In the genomic region with DNA sequence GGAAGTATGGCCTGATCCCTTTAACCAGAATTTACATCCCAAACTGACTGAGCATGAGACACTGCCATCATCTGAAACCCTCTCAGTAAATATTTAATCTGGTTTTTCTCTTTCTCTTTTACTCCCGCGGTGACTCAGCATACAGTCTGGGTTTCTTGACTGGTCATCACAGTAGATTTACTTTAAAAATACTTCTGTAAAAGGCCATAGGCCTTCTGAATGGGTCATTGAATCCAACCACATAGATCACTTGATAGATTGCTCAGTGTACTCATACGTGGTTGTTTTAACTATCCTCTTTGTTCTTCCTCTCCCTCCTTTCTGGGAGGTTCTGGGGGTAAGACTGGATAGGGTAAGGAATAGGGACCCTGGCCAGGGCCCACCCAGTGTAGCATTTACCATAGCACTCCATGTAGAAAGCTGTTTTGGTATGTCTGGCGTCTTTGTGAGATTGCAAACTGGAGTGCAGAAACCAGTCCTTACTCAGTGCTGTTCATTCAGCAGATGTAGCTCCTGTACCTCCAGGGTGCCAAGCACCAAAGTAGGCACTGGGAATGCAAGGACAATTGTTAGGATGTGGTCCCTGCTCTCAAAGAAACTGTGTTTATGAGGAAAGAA, we compare ENCODE assay signal across 8 cellular contexts.
DNase-seq lines count a peak whose midpoint lies in the region; ATAC-seq lines count a peak whose summit lies in the region.

No MANE protein-coding gene starts in this region.

- no peak overlapping the region for H2AFZ ChIP-seq in GM23248

- H3K27ac Mint-ChIP-seq in activated naive CD8-positive, alpha-beta T cell treated with anti-CD3 and anti-CD28 coated beads for 36 hours = no peak overlapping the region

- ATAC-seq in stimulated activated naive CD8-positive, alpha-beta T cell treated with anti-CD3 and anti-CD28 coated beads, Interleukin-15, Interleukin-2, amounts not matched to agents 100 U/mL and 50 U/mL, for 24 hours = no peak

- H3K36me3 Mint-ChIP-seq in activated naive CD8-positive, alpha-beta T cell treated with anti-CD3 and anti-CD28 coated beads for 36 hours = no peaks in the 10 kb centered on the region

- H3K36me3 ChIP-seq in GM23248 (ENCODE audit: low read depth) = no peaks in the 10 kb centered on the region

- no peak overlapping the region for H3K4me3 Mint-ChIP-seq in activated naive CD8-positive, alpha-beta T cell treated with anti-CD3 and anti-CD28 coated beads for 36 hours

- peaks cover 60% of the 10 kb centered on the region for H3F3A ChIP-seq in GM23248 (ENCODE audit: insufficient read depth)

- peak overlapping the region; percentile 51 for H3K4me2 ChIP-seq in GM23248 (ENCODE audit: unreplicated experiment)

- peaks cover 85% of the 10 kb centered on the region for H3K79me2 ChIP-seq in GM23248 (ENCODE audit: insufficient read depth)

- H4K20me1 ChIP-seq in GM23248 (ENCODE audit: insufficient read depth) = no peaks in the 10 kb centered on the region

- no peaks in the 10 kb centered on the region for H3K9me2 ChIP-seq in GM23248 (ENCODE audit: insufficient read depth)

- no peak overlapping the region for H3K4me3 ChIP-seq in GM23248

- peaks cover 60% of the 10 kb centered on the region for H3K4me1 ChIP-seq in GM23248 (ENCODE audit: insufficient read depth)

- no peaks in the 10 kb centered on the region for H3K9me3 ChIP-seq in GM23248 (ENCODE audit: low read depth)

- peak overlapping the region; percentile 85 for H3K27ac ChIP-seq in GM23248

- H3K4me1 Mint-ChIP-seq in activated naive CD8-positive, alpha-beta T cell treated with anti-CD3 and anti-CD28 coated beads for 36 hours = no peaks in the 10 kb centered on the region

- no peaks in the 10 kb centered on the region for H3K9me3 Mint-ChIP-seq in activated naive CD8-positive, alpha-beta T cell treated with anti-CD3 and anti-CD28 coated beads for 36 hours

- peak overlapping the region; percentile 56 for H3K9ac ChIP-seq in GM23248

- peak; percentile 85 for DNase-seq in EL
- peak; percentile 86 for DNase-seq in GM23248
- peak; percentile 84 for DNase-seq in HT1080 (ENCODE audit: low read depth)
- peak; percentile 85 for DNase-seq in glomerular visceral epithelial cell (ENCODE audit: extremely low spot score)
- DNase-seq in stimulated activated naive CD8-positive, alpha-beta T cell treated with anti-CD3 and anti-CD28 coated beads, Interleukin-15, Interleukin-2, amounts not matched to agents 100 U/mL and 50 U/mL, for 24 hours = no peak
- no peak for DNase-seq in activated CD4-positive, alpha-beta T cell treated with anti-CD3 and anti-CD28 coated beads, Interleukin-2, amount 50 U/mL, for 48 hours
- no peak for DNase-seq in activated naive CD4-positive, alpha-beta T cell treated with anti-CD3 and anti-CD28 coated beads, Interleukin-2, amount 50 U/mL, for 16 hours
- no peak for DNase-seq in activated naive CD8-positive, alpha-beta T cell treated with anti-CD3 and anti-CD28 coated beads for 36 hours

- 49 to 52% methylated on average over 4 of the region's 4 CpGs for WGBS in GM23248 (ENCODE audit: low coverage in 1 of 2, low lambda C conversion rate in 2 of 2, missing lambda C conversion rate in 2 of 2), 2 experiments

- no peaks in the 10 kb centered on the region for H3K27me3 Mint-ChIP-seq in activated naive CD8-positive, alpha-beta T cell treated with anti-CD3 and anti-CD28 coated beads for 36 hours

- no peaks in the 10 kb centered on the region for H3K27me3 ChIP-seq in GM23248 (replicated peaks; ENCODE audit: insufficient read depth)

- in situ Hi-C loops in GM23248 (cut with MboI) = no loop called here

Comparison
In these comparisons a context has a peak if more than half of its experiments do, and no peak if none do; other contexts are left out.
1. DNase-seq: peak in EL (single experiment), GM23248 (single experiment), HT1080 (single experiment) and glomerular visceral epithelial cell (single experiment); none in stimulated activated naive CD8-positive, alpha-beta T cell treated with anti-CD3 and anti-CD28 coated beads, Interleukin-15, Interleukin-2, amounts not matched to agents 100 U/mL and 50 U/mL, for 24 hours (single experiment), activated CD4-positive, alpha-beta T cell treated with anti-CD3 and anti-CD28 coated beads, Interleukin-2, amount 50 U/mL, for 48 hours (0 of 2), activated naive CD4-positive, alpha-beta T cell treated with anti-CD3 and anti-CD28 coated beads, Interleukin-2, amount 50 U/mL, for 16 hours (single experiment) and activated naive CD8-positive, alpha-beta T cell treated with anti-CD3 and anti-CD28 coated beads for 36 hours (single experiment).